ENCODE assay signal across 1 cellular context in the genomic region with DNA sequence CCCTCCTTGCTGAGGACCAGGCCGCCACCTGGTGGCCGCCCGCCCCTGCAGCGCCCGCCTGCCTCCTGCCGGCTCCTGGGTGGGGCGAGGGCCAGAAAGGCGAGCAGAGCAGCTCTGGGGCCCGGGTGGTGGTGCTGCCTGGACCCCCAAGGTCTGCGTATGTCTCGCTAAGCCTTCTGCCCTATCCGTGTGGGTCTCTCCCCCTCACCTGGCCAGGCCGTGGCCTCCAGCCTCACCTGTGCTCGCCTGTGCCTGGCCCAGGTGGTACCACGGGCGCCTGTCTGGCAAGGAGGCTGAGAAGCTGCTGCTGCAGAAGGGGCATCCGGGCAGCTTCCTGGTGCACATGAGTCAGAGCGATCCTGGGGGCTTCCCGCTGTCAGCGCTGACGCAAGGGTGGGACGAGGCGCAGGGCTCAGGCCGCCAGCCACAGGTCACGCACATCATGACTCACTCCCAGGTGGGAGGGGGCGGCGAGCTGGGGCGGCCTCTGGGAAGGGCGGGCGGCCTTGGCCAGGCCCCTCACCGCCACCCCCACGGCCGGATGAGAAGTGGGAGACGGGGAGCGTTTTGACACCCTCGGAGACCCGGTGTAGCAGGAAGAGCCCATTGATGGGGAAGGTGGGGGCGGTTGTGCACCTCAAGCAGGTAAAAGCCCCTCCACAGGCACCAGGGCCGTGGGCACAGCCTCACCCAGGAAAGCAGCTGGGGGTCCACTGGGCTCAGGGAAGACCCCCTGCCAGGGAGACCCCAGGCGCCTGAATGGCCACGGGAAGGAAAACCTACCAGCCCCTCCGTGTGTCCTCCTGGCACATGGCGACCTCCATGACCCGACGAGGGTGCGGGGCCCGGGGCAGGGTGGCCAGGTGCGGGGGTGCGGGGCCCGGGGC.
A peak's percentile ranks its signal among the peaks of the same experiment; 100 is the strongest.
TF ChIP-seq lines count a peak whose summit lies in the region.

No MANE protein-coding gene starts in this region.

TF ChIP-seq in K562, 482 proteins besides CTCF, POLR2A, EP300 and RAD21 (continues in another document):
- peak; percentile 49; the same call in 1 of the 2 replicates for TF ChIP-seq KLF1 (tag; IDR thresholded peaks at IDR 0.05)
- peak; percentile 90 for TF ChIP-seq AFF4 (CRISPR knock-in tag; IDR thresholded peaks at IDR 0.05)
- TF ChIP-seq PTBP1 (IDR thresholded peaks at IDR 0.05; ENCODE audit: low read depth, low read length): no peak
- TF ChIP-seq ZBTB40 (IDR thresholded peaks at IDR 0.05): no peak
- no peak for TF ChIP-seq ZBTB40 (CRISPR knock-in tag; IDR thresholded peaks at IDR 0.05)
- no peak; the same call in 1 of the 2 replicates for TF ChIP-seq ZBTB43 (CRISPR knock-in tag; IDR thresholded peaks at IDR 0.05)
- no peak for TF ChIP-seq ELK1 (CRISPR knock-in tag; IDR thresholded peaks at IDR 0.05)
- TF ChIP-seq, protein P1, sequence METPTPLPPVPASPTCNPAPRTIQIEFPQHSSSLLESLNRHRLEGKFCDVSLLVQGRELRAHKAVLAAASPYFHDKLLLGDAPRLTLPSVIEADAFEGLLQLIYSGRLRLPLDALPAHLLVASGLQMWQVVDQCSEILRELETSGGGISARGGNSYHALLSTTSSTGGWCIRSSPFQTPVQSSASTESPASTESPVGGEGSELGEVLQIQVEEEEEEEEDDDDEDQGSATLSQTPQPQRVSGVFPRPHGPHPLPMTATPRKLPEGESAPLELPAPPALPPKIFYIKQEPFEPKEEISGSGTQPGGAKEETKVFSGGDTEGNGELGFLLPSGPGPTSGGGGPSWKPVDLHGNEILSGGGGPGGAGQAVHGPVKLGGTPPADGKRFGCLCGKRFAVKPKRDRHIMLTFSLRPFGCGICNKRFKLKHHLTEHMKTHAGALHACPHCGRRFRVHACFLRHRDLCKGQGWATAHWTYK (CRISPR knock-in tag; IDR thresholded peaks at IDR 0.05): peak; percentile 29; the same call in 1 of the 2 replicates
- TF ChIP-seq, protein P2, sequence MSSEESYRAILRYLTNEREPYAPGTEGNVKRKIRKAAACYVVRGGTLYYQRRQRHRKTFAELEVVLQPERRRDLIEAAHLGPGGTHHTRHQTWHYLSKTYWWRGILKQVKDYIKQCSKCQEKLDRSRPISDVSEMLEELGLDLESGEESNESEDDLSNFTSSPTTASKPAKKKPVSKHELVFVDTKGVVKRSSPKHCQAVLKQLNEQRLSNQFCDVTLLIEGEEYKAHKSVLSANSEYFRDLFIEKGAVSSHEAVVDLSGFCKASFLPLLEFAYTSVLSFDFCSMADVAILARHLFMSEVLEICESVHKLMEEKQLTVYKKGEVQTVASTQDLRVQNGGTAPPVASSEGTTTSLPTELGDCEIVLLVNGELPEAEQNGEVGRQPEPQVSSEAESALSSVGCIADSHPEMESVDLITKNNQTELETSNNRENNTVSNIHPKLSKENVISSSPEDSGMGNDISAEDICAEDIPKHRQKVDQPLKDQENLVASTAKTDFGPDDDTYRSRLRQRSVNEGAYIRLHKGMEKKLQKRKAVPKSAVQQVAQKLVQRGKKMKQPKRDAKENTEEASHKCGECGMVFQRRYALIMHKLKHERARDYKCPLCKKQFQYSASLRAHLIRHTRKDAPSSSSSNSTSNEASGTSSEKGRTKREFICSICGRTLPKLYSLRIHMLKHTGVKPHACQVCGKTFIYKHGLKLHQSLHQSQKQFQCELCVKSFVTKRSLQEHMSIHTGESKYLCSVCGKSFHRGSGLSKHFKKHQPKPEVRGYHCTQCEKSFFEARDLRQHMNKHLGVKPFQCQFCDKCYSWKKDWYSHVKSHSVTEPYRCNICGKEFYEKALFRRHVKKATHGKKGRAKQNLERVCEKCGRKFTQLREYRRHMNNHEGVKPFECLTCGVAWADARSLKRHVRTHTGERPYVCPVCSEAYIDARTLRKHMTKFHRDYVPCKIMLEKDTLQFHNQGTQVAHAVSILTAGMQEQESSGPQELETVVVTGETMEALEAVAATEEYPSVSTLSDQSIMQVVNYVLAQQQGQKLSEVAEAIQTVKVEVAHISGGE (CRISPR knock-in tag; IDR thresholded peaks at IDR 0.05): no peak
- no peak for TF ChIP-seq BRCA1 (IDR thresholded peaks at IDR 0.05)
- TF ChIP-seq BRCA1 (CRISPR knock-in tag; IDR thresholded peaks at IDR 0.05): no peak
- TF ChIP-seq, protein P3, sequence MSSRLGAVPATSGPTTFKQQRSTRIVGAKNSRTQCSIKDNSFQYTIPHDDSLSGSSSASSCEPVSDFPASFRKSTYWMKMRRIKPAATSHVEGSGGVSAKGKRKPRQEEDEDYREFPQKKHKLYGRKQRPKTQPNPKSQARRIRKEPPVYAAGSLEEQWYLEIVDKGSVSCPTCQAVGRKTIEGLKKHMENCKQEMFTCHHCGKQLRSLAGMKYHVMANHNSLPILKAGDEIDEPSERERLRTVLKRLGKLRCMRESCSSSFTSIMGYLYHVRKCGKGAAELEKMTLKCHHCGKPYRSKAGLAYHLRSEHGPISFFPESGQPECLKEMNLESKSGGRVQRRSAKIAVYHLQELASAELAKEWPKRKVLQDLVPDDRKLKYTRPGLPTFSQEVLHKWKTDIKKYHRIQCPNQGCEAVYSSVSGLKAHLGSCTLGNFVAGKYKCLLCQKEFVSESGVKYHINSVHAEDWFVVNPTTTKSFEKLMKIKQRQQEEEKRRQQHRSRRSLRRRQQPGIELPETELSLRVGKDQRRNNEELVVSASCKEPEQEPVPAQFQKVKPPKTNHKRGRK (tag; IDR thresholded peaks at IDR 0.05): no peak
- TF ChIP-seq HCFC1 (IDR thresholded peaks at IDR 0.05; ENCODE audit: low read depth, low read length): peak; percentile 38; the same call in 1 of the 2 replicates
- TF ChIP-seq ATF1 (CRISPR knock-in tag; IDR thresholded peaks at IDR 0.05): no peak
- peak; percentile 74 for TF ChIP-seq ATF1 (tag; IDR thresholded peaks at IDR 0.05)
- TF ChIP-seq GATAD2B (IDR thresholded peaks at IDR 0.05; ENCODE audit: borderline replicate concordance): peak; percentile 49; the same call in 1 of the 2 replicates
- TF ChIP-seq CCNT2 (IDR thresholded peaks at IDR 0.05; ENCODE audit: borderline replicate concordance, extremely low read depth, insufficient read length, low read depth, low read length): peak; percentile 77
- TF ChIP-seq KLF16 (IDR thresholded peaks at IDR 0.05): peak; percentile 50; the same call in 1 of the 2 replicates
- TF ChIP-seq NRF1 (conservative IDR thresholded peaks at IDR 0.05 in 1 of 2, IDR thresholded peaks at IDR 0.05 in 1 of 2): peak; percentile 84 to 86
- no peak for TF ChIP-seq RBM39 (optimal IDR thresholded peaks at IDR 0.05; ENCODE audit: low read depth, low read length)
- no peak for TF ChIP-seq SREBF1 (IDR thresholded peaks at IDR 0.05; ENCODE audit: borderline replicate concordance, low read depth, low read length)
- no peak for TF ChIP-seq ZNF583 (CRISPR knock-in tag; IDR thresholded peaks at IDR 0.05)
